Comparison of ENCODE assay signal across 29 cellular contexts in the genomic region with DNA sequence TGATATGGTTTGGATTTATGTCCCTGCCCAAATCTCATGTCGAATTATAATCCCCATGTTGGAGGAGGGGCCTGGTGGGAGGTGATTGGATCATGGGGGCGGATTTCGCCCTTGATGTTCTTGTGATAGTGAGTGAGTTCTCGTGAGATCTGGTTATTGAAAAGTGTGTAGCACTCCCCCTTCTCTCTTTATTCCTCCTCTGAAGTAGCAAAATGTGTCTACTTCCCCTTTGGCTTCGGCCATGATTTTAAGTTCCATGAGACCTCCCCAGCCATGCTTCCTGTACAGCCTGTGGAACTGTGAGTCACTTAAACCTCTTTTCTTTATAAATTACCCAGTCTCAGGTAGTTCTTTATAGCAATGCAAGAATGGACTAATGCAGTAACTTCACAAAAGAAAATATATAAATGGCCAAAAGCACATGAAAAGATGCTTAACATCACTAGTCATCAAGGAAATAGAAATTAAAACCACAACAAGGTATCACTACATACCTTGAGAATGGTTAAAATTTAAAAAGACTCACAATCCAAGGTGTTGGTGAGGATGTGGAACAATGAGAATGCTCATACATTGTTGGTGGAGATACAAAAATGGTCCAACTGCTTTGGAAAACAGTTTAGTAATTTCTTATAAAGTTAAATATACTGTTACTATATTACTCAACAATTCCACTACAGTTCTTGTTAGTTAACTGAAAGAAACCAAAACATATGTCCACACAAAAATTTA.
"Had no signal": no experiment of that assay in that cellular context is flagged by ENCODE, and none has a peak within 500 bp of the region (broad histone marks: within the 10 kb centered on the region; RNA-seq: fewer than 3 reads in every experiment).

No MANE protein-coding gene starts in this region.

- DNase-seq: colonic mucosa; effector CD8-positive, alpha-beta T cell; endodermal cell; foreskin keratinocyte; heart left ventricle; hippocampal formation; kidney glomerular epithelial cell; left colon; left ventricle myocardium superior; lower lobe of right lung; naive thymus-derived CD8-positive, alpha-beta T cell; nephron progenitor cell; nucleus accumbens; ovary; posterior cingulate gyrus; psoas muscle; right cardiac atrium; sigmoid colon; stimulated activated CD4-positive, alpha-beta T cell treated with anti-CD3 and anti-CD28 coated beads, Interleukin-2, amount 100 ng/mL, for 24 hours; stimulated activated CD4-positive, alpha-beta T cell treated with anti-CD3 and anti-CD28 coated beads, Interleukin-4, amount 100 ng/mL, for 24 hours; stimulated activated naive CD4-positive, alpha-beta T cell treated with Interleukin-2 at 50 U/mL for 16 hours; substantia nigra; testis; tibial artery had no signal

- H3K4me1 Mint-ChIP-seq: naive thymus-derived CD8-positive, alpha-beta T cell; stimulated activated effector memory CD8-positive, alpha-beta T cell treated with anti-CD3 and anti-CD28 coated beads, Interleukin-12 subunit alpha, Interleukin-12 subunit beta, amount 100 ng/mL, for 72 hours had no signal

- H3K27ac Mint-ChIP-seq: dendritic cell treated with granulocyte-macrophage colony-stimulating factor and Interleukin-4, amounts not matched to agents 40 ng/mL and 50 ng/mL, for 4 days; endodermal cell; naive thymus-derived CD8-positive, alpha-beta T cell; nephron progenitor cell; stimulated activated effector memory CD8-positive, alpha-beta T cell treated with anti-CD3 and anti-CD28 coated beads, Interleukin-12 subunit alpha, Interleukin-12 subunit beta, amount 100 ng/mL, for 72 hours; type B pancreatic cell had no signal

- H3K9me3 Mint-ChIP-seq: dendritic cell treated with granulocyte-macrophage colony-stimulating factor and Interleukin-4, amounts not matched to agents 40 ng/mL and 50 ng/mL, for 4 days; endodermal cell; stimulated activated effector memory CD8-positive, alpha-beta T cell treated with anti-CD3 and anti-CD28 coated beads, Interleukin-12 subunit alpha, Interleukin-12 subunit beta, amount 100 ng/mL, for 72 hours; type B pancreatic cell had no signal

- H3K4me3 Mint-ChIP-seq: dendritic cell treated with granulocyte-macrophage colony-stimulating factor and Interleukin-4, amounts not matched to agents 40 ng/mL and 50 ng/mL, for 4 days; endodermal cell; naive thymus-derived CD8-positive, alpha-beta T cell; nephron progenitor cell; stimulated activated effector memory CD8-positive, alpha-beta T cell treated with anti-CD3 and anti-CD28 coated beads, Interleukin-12 subunit alpha, Interleukin-12 subunit beta, amount 100 ng/mL, for 72 hours; type B pancreatic cell had no signal

- H3K36me3 Mint-ChIP-seq: naive thymus-derived CD8-positive, alpha-beta T cell; stimulated activated effector memory CD8-positive, alpha-beta T cell treated with anti-CD3 and anti-CD28 coated beads, Interleukin-12 subunit alpha, Interleukin-12 subunit beta, amount 100 ng/mL, for 72 hours; type B pancreatic cell had no signal

- ATAC-seq: esophagus mucosa; foreskin keratinocyte; gastroesophageal sphincter; heart left ventricle; left colon; left ventricle myocardium superior; lower lobe of right lung; naive thymus-derived CD8-positive, alpha-beta T cell; psoas muscle; right cardiac atrium; stimulated activated effector memory CD8-positive, alpha-beta T cell treated with anti-CD3 and anti-CD28 coated beads, Interleukin-12 subunit alpha, Interleukin-12 subunit beta, amount 100 ng/mL, for 72 hours had no signal
